ENCODE assay signal across 1 cellular context in the genomic region with DNA sequence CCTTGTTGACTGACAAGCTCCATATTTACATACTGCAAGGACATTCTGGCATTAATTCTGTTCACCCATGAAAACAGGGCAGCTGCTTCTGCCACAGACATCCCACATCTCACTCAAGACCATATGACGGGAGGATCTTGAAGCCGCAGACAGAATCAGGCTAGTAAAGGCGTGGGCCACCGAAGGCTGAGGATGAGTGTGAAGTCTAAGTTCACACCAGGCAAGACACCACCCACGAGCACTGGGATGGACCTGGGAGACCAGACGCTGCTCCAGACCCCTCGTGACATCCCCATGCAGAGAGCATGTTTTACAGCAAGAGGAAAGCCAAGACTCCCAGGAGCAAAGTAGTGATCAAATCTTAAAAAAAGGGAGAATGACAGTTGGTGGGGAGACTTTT.
TF ChIP-seq lines count a peak whose summit lies in the region.

No MANE protein-coding gene starts in this region.

TF ChIP-seq in HCT116, 20 proteins besides CTCF, POLR2A, EP300 and RAD21 (continued from another document):
- TF ChIP-seq, protein P1, sequence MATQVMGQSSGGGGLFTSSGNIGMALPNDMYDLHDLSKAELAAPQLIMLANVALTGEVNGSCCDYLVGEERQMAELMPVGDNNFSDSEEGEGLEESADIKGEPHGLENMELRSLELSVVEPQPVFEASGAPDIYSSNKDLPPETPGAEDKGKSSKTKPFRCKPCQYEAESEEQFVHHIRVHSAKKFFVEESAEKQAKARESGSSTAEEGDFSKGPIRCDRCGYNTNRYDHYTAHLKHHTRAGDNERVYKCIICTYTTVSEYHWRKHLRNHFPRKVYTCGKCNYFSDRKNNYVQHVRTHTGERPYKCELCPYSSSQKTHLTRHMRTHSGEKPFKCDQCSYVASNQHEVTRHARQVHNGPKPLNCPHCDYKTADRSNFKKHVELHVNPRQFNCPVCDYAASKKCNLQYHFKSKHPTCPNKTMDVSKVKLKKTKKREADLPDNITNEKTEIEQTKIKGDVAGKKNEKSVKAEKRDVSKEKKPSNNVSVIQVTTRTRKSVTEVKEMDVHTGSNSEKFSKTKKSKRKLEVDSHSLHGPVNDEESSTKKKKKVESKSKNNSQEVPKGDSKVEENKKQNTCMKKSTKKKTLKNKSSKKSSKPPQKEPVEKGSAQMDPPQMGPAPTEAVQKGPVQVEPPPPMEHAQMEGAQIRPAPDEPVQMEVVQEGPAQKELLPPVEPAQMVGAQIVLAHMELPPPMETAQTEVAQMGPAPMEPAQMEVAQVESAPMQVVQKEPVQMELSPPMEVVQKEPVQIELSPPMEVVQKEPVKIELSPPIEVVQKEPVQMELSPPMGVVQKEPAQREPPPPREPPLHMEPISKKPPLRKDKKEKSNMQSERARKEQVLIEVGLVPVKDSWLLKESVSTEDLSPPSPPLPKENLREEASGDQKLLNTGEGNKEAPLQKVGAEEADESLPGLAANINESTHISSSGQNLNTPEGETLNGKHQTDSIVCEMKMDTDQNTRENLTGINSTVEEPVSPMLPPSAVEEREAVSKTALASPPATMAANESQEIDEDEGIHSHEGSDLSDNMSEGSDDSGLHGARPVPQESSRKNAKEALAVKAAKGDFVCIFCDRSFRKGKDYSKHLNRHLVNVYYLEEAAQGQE (IDR thresholded peaks at IDR 0.05; ENCODE audit: low read depth) = no peak
- TF ChIP-seq CBX3 (IDR thresholded peaks at IDR 0.05; ENCODE audit: low read depth) = no peak
